ENCODE assay signal across 21 cellular contexts in genomic region chr2:71327916-71328315, GRCh38. TPM values are rescaled to one million over a fixed set of nuclear protein-coding genes. Genes with fewer than 3 reads are reported as not detected.
A peak's percentile ranks its signal among the peaks of the same experiment; 100 is the strongest.
DNase-seq lines count a peak whose midpoint lies in the region; ATAC-seq, FAIRE-seq and TF ChIP-seq lines count a peak whose summit lies in the region.
"Had no signal": no experiment of that assay in that cellular context is flagged by ENCODE, and none has a peak within 500 bp of the region (broad histone marks: within the 10 kb centered on the region; RNA-seq: fewer than 3 reads in every experiment).

No MANE protein-coding gene starts in this region.

- TF ChIP-seq CTCF in left ventricle myocardium inferior (IDR thresholded peaks at IDR 0.05; ENCODE audit: borderline replicate concordance) = no peak
- no peak for TF ChIP-seq CTCF in WTC11 (IDR thresholded peaks at IDR 0.05)
- TF ChIP-seq CTCF in coronary artery (IDR thresholded peaks at IDR 0.05) = no peak

- 35 to 56% (median 51%) methylated on average over 4 of the region's 4 CpGs for WGBS in small intestine, 3 donors

- peak overlapping the region; percentile 13 for H3K27ac ChIP-seq in left ventricle myocardium inferior (replicated peaks)
- H3K27ac ChIP-seq in small intestine (ENCODE audit: low read depth in 1 of 2, low read length in 1 of 2) = no peak overlapping the region
- no peak overlapping the region for H3K27ac ChIP-seq in coronary artery
- H3K27ac ChIP-seq: RWPE1, SJCRH30 had no signal

- CTCF ChIA-PET in WTC11 (lab: Charles Lee) = interaction anchor here (1.0 to 2.1 kb wide), 5 partner anchors 24 to 171 kb away, joined by 3 to 17 read pairs (median 4); no protein-coding TSS in a partner anchor

- H3K36me3 Mint-ChIP-seq in WTC11 = no peaks in the 10 kb centered on the region
- no peaks in the 10 kb centered on the region for H3K36me3 Mint-ChIP-seq in stimulated activated memory B cell treated with anti-CD40 and anti-IgM and Interleukin-4, amounts not matched to agents 10 μg/mL and 1 μg/mL and 100 μg/mL, for 72 hours

- H3K4me3 Mint-ChIP-seq in WTC11 = no peak overlapping the region
- H3K4me3 Mint-ChIP-seq in stimulated activated memory B cell treated with anti-CD40 and anti-IgM and Interleukin-4, amounts not matched to agents 10 μg/mL and 1 μg/mL and 100 μg/mL, for 72 hours = no peak overlapping the region
- H3K4me3 Mint-ChIP-seq: CD14-positive monocyte had no signal

- ATAC-seq in Right ventricle myocardium superior (ENCODE audit: poor library complexity) = no peak
- ATAC-seq in WTC11 = peak; percentile 35
- no peak for ATAC-seq in stimulated activated memory B cell treated with anti-CD40 and anti-IgM and Interleukin-4, amounts not matched to agents 10 μg/mL and 1 μg/mL and 100 μg/mL, for 72 hours
- ATAC-seq: HCT116 had no signal

- H3K4me3 ChIP-seq in left ventricle myocardium inferior = no peak overlapping the region
- no peak overlapping the region for H3K4me3 ChIP-seq in small intestine (ENCODE audit: low read depth in 1 of 2, low read length in 2 of 2)
- no peak overlapping the region for H3K4me3 ChIP-seq in coronary artery
- H3K4me3 ChIP-seq: SJCRH30 had no signal

- H3K36me3 ChIP-seq in left ventricle myocardium inferior (no peaks in the 10 kb centered on the region), small intestine (ENCODE audit: control insufficient read depth in 2 of 2, insufficient read depth in 2 of 2, low read length in 2 of 2) (no peaks in the 10 kb centered on the region)
- H3K36me3 ChIP-seq: SJCRH30 had no signal

- FAIRE-seq in small intestine (lab: Jason Lieb, UNC) = no peak
- FAIRE-seq: G401.6 had no signal

- H3K27me3 ChIP-seq in left ventricle myocardium inferior (ENCODE audit: low read depth) (no peaks in the 10 kb centered on the region), small intestine (ENCODE audit: control insufficient read depth in 2 of 2, insufficient read depth in 2 of 2, low read length in 2 of 2) (no peaks in the 10 kb centered on the region)
- H3K27me3 ChIP-seq: SJCRH30 had no signal

- POLR2A ChIA-PET in WTC11 (lab: Charles Lee) = no interaction called here

- no peak overlapping the region for H3K27ac Mint-ChIP-seq in WTC11
- no peak overlapping the region for H3K27ac Mint-ChIP-seq in stimulated activated memory B cell treated with anti-CD40 and anti-IgM and Interleukin-4, amounts not matched to agents 10 μg/mL and 1 μg/mL and 100 μg/mL, for 72 hours
- H3K27ac Mint-ChIP-seq: CD14-positive monocyte had no signal

- peaks cover 5% of the 10 kb centered on the region for H3K9me3 ChIP-seq in left ventricle myocardium inferior (replicated peaks)
- no peaks in the 10 kb centered on the region for H3K9me3 ChIP-seq in small intestine (ENCODE audit: control insufficient read depth, low read depth)

- DNase-seq in left ventricle myocardium inferior (no peak), Right ventricle myocardium superior (no peak), WTC11 (ENCODE audit: low spot score) (peak; percentile 23), iPS-NIHi7 (ENCODE audit: extremely low spot score) (peak; percentile 49), small intestine (peak; percentile 21), T-helper 9 cell (no peak), coronary artery (ENCODE audit: low spot score) (no peak)
- DNase-seq: 8988T, DND-41, KG1, NCI-H1417, NCI-H187, NCI-H2107, NCI-H510A treated with DMSO at 0.1 percent for 48 hours, NCI-H82, SJCRH30 had no signal

- no peaks in the 10 kb centered on the region for H3K27me3 Mint-ChIP-seq in WTC11 (ENCODE audit: low read depth)
- no peaks in the 10 kb centered on the region for H3K27me3 Mint-ChIP-seq in stimulated activated memory B cell treated with anti-CD40 and anti-IgM and Interleukin-4, amounts not matched to agents 10 μg/mL and 1 μg/mL and 100 μg/mL, for 72 hours

- H3K4me1 Mint-ChIP-seq in WTC11 = peaks cover 12% of the 10 kb centered on the region
- H3K4me1 Mint-ChIP-seq in stimulated activated memory B cell treated with anti-CD40 and anti-IgM and Interleukin-4, amounts not matched to agents 10 μg/mL and 1 μg/mL and 100 μg/mL, for 72 hours = peaks cover 9% of the 10 kb centered on the region

- H3K4me1 ChIP-seq in left ventricle myocardium inferior (peaks cover 42% of the 10 kb centered on the region), small intestine (ENCODE audit: control insufficient read depth in 2 of 2, insufficient read depth in 1 of 2, low read depth in 1 of 2, low read length in 1 of 2) (no peaks in the 10 kb centered on the region)
- H3K4me1 ChIP-seq: SJCRH30 had no signal

- H3K9me3 Mint-ChIP-seq in WTC11 = no peaks in the 10 kb centered on the region
- H3K9me3 Mint-ChIP-seq in stimulated activated memory B cell treated with anti-CD40 and anti-IgM and Interleukin-4, amounts not matched to agents 10 μg/mL and 1 μg/mL and 100 μg/mL, for 72 hours = peaks cover 2% of the 10 kb centered on the region

- intact Hi-C loops in left ventricle myocardium inferior (cut with micrococcal nuclease) = no loop called here
- intact Hi-C loops in Right ventricle myocardium superior (cut with DNase I) = no loop called here

TF ChIP-seq in WTC11, 78 proteins besides CTCF, POLR2A, EP300 and RAD21:
- TF ChIP-seq ZNF425 (CRISPR knock-in tag; conservative IDR thresholded peaks at IDR 0.05) (no peak), STAT6 (CRISPR knock-in tag; conservative IDR thresholded peaks at IDR 0.05; ENCODE audit: low read depth) (no peak)

RNA-seq across cellular contexts. Expression of gene ZNF638, which starts 3.7 kb away (rescaled TPM):
- 97.1 TPM for total RNA-seq in left ventricle myocardium inferior
- total RNA-seq in Right ventricle myocardium superior = 91.9 TPM
- total RNA-seq in WTC11 (2021) = 109 to 131 TPM (median 128 TPM) in 3 replicates
- 100 to 1,000 TPM in 1 of 3 donors, 10 to 100 TPM in 2; 51.1 to 106 (median 54.9) TPM for polyA plus RNA-seq in small intestine

Comparison
In these comparisons a context has a peak if more than half of its experiments do, and no peak if none do; other contexts are left out.
1. DNase-seq: peak in WTC11 (single experiment), iPS-NIHi7 (single experiment) and small intestine (single experiment); none in left ventricle myocardium inferior (single experiment), Right ventricle myocardium superior (single experiment), T-helper 9 cell (single experiment) and coronary artery (single experiment).